In the genomic region with DNA sequence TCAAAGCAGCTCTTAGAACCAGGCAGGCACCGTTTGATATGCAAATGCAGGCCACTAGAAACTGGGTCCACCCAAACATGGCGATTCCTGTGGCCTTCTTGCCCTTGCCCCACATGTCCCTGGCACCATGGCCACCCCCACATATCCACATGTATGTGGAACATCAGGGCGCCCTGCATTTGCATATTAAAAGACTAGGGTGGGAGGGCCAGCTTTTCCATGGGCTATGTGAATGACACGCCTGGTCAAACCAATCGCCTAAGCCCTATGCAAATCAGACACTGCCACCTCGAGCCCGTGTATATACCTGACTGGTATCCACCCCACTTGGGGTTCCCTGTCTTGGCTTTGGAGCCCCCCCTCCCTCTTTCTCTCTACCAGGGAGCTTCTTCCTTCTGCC, we compare ENCODE assay signal across 28 cellular contexts.
A peak's percentile ranks its signal among the peaks of the same experiment; 100 is the strongest.
DNase-seq lines count a peak whose midpoint lies in the region; ATAC-seq and TF ChIP-seq lines count a peak whose summit lies in the region.
"Had no signal": no experiment of that assay in that cellular context is flagged by ENCODE, and none has a peak within 500 bp of the region (broad histone marks: within the 10 kb centered on the region; RNA-seq: fewer than 3 reads in every experiment).

No MANE protein-coding gene starts in this region.

- H3K4me3 ChIP-seq in neural progenitor cell, result no peak overlapping the region
- H3K4me3 ChIP-seq in GM23248, result no peak overlapping the region
- no peak overlapping the region for H3K4me3 ChIP-seq in CD8-positive, alpha-beta memory T cell (ENCODE audit: low read length)
- H3K4me3 ChIP-seq: pancreas, smooth muscle cell had no signal

- no peaks in the 10 kb centered on the region for H4K20me1 ChIP-seq in neural progenitor cell (ENCODE audit: low read depth)
- no peaks in the 10 kb centered on the region for H4K20me1 ChIP-seq in GM23248 (ENCODE audit: insufficient read depth)

- no peaks in the 10 kb centered on the region for H3K79me2 ChIP-seq in neural progenitor cell (ENCODE audit: low read depth)
- no peaks in the 10 kb centered on the region for H3K79me2 ChIP-seq in GM23248 (ENCODE audit: insufficient read depth)

- POLR2A ChIA-PET in CD8-positive, alpha-beta memory T cell (lab: Charles Lee), result no interaction called here

- H3K36me3 Mint-ChIP-seq in T-helper 17 cell (ENCODE audit: low read depth), result peaks cover 7% of the 10 kb centered on the region
- no peaks in the 10 kb centered on the region for H3K36me3 Mint-ChIP-seq in neural progenitor cell
- peaks cover 2 to 17% (median 8%) of the 10 kb centered on the region in 3 donors for H3K36me3 Mint-ChIP-seq in CD8-positive, alpha-beta memory T cell

- H3K27ac ChIP-seq in neural progenitor cell (no peak overlapping the region), GM23248 (no peak overlapping the region)
- H3K27ac ChIP-seq in CD8-positive, alpha-beta memory T cell (ENCODE audit: low read depth, low read length), result no peak overlapping the region

- H3K9ac ChIP-seq in neural progenitor cell (no peak overlapping the region), GM23248 (no peak overlapping the region)

- WGBS in GM23248 (ENCODE audit: low coverage in 1 of 2, low lambda C conversion rate in 2 of 2, missing lambda C conversion rate in 2 of 2), 2 experiments, result 75 to 80% methylated on average over 7 of the region's 7 CpGs

- DNase-seq in NCI-H1417 (lab: John Stamatoyannopoulos, UW) (peak in 2 of 3 experiments; percentile 15 to 39), NCI-H1417 treated with DMSO at 0.1 percent for 48 hours (lab: John Stamatoyannopoulos, UW) (no peak), COLO668 (lab: John Stamatoyannopoulos, UW; ENCODE audit: unreplicated experiment) (peak; percentile 19), T-helper 17 cell (no peak), neural progenitor cell (ENCODE audit: low spot score) (no peak), GM23248 (no peak), DMS79 treated with DMSO at 0.1 percent for 48 hours (lab: John Stamatoyannopoulos, UW) (no peak)
- DNase-seq in CD8-positive, alpha-beta memory T cell, result no peak
- DNase-seq: activated CD8-positive, alpha-beta memory T cell treated with anti-CD3 and anti-CD28 coated beads, Interleukin-2, amount 50 U/mL, for 48 hours; activated CD8-positive, alpha-beta T cell treated with anti-CD3 and anti-CD28 coated beads for 36 hours; activated naive CD4-positive, alpha-beta T cell treated with anti-CD3 and anti-CD28 coated beads for 36 hours; CD4-positive, alpha-beta T cell; foreskin fibroblast; kidney glomerular epithelial cell; mammary epithelial cell; MV-4-11; NCI-H146; NCI-H2171 treated with DMSO at 0.1 percent for 48 hours; NCI-H524 treated with DMSO at 0.1 percent for 48 hours; nephron progenitor cell; SHP77; stimulated activated CD4-positive, alpha-beta T cell treated with anti-CD3 and anti-CD28 coated beads, Interleukin-1b, Interleukin-23, amount 100 ng/mL, for 48 hours; stimulated activated naive CD4-positive, alpha-beta T cell treated with Interleukin-2 at 50 U/mL for 16 hours had no signal

- H2AFZ ChIP-seq in neural progenitor cell (replicated peaks) (no peak overlapping the region), GM23248 (no peak overlapping the region)

- H3K27me3 Mint-ChIP-seq in T-helper 17 cell (peaks cover 8% of the 10 kb centered on the region), neural progenitor cell (ENCODE audit: insufficient read depth, low read depth) (peaks cover 17% of the 10 kb centered on the region)
- H3K27me3 Mint-ChIP-seq in CD8-positive, alpha-beta memory T cell, result peaks cover 0 to 8% of the 10 kb centered on the region in 2 donors
- H3K27me3 Mint-ChIP-seq: activated CD8-positive, alpha-beta T cell treated with anti-CD3 and anti-CD28 coated beads for 36 hours; CD4-positive, alpha-beta T cell; central memory CD8-positive, alpha-beta T cell had no signal

- H3K27me3 ChIP-seq in neural progenitor cell, result no peaks in the 10 kb centered on the region
- peaks cover 18% of the 10 kb centered on the region for H3K27me3 ChIP-seq in GM23248 (replicated peaks; ENCODE audit: insufficient read depth)
- no peaks in the 10 kb centered on the region for H3K27me3 ChIP-seq in CD8-positive, alpha-beta memory T cell (ENCODE audit: insufficient read depth, low read length, poor library complexity, severe bottlenecking)
- H3K27me3 ChIP-seq: pancreas had no signal

- peaks cover 12% of the 10 kb centered on the region for H3F3A ChIP-seq in neural progenitor cell (ENCODE audit: low read depth)
- no peaks in the 10 kb centered on the region for H3F3A ChIP-seq in GM23248 (ENCODE audit: insufficient read depth)

- no peak overlapping the region for H3K4me2 ChIP-seq in neural progenitor cell
- no peak overlapping the region for H3K4me2 ChIP-seq in GM23248 (ENCODE audit: unreplicated experiment)
- H3K4me2 ChIP-seq: smooth muscle cell had no signal

- H3K27ac Mint-ChIP-seq in T-helper 17 cell (peak overlapping the region; percentile 2), neural progenitor cell (no peak overlapping the region)
- no peak overlapping the region for H3K27ac Mint-ChIP-seq in CD8-positive, alpha-beta memory T cell
- H3K27ac Mint-ChIP-seq: activated CD8-positive, alpha-beta T cell treated with anti-CD3 and anti-CD28 coated beads for 36 hours; activated naive CD4-positive, alpha-beta T cell treated with anti-CD3 and anti-CD28 coated beads for 36 hours; CD4-positive, alpha-beta T cell; dendritic cell treated with granulocyte-macrophage colony-stimulating factor and Interleukin-4, amounts not matched to agents 40 ng/mL and 50 ng/mL, for 4 days; nephron progenitor cell had no signal

- CTCF ChIA-PET in CD8-positive, alpha-beta memory T cell (lab: Charles Lee), result no interaction called here

- H3K9me3 ChIP-seq in T-helper 17 cell (ENCODE audit: control insufficient read depth, low read length, poor library complexity, severe bottlenecking) (no peaks in the 10 kb centered on the region), neural progenitor cell (ENCODE audit: low read depth) (no peaks in the 10 kb centered on the region), GM23248 (ENCODE audit: low read depth) (no peaks in the 10 kb centered on the region)
- no peaks in the 10 kb centered on the region for H3K9me3 ChIP-seq in CD8-positive, alpha-beta memory T cell (ENCODE audit: low read length)
- H3K9me3 ChIP-seq: pancreas had no signal

- H3K9me2 ChIP-seq in GM23248 (ENCODE audit: insufficient read depth), result no peaks in the 10 kb centered on the region

- peaks cover 10% of the 10 kb centered on the region for H3K9me3 Mint-ChIP-seq in neural progenitor cell
- peaks cover 0 to 8% (median 6%) of the 10 kb centered on the region in 5 donors for H3K9me3 Mint-ChIP-seq in CD8-positive, alpha-beta memory T cell
- H3K9me3 Mint-ChIP-seq: central memory CD8-positive, alpha-beta T cell had no signal

- no peak for TF ChIP-seq CTCF in neural progenitor cell (IDR thresholded peaks at IDR 0.05)

- peaks cover 17% of the 10 kb centered on the region for H3K4me1 ChIP-seq in neural progenitor cell
- H3K4me1 ChIP-seq in GM23248 (ENCODE audit: insufficient read depth), result no peaks in the 10 kb centered on the region
- no peaks in the 10 kb centered on the region for H3K4me1 ChIP-seq in CD8-positive, alpha-beta memory T cell (ENCODE audit: insufficient read depth, low read length)
- H3K4me1 ChIP-seq: pancreas had no signal

- no peak for ATAC-seq in T-helper 17 cell
- ATAC-seq: activated CD8-positive, alpha-beta T cell treated with anti-CD3 and anti-CD28 coated beads for 36 hours; Panc1 had no signal

- in situ Hi-C loops in GM23248 (cut with MboI), result no loop called here

- H3K4me1 Mint-ChIP-seq in T-helper 17 cell (no peaks in the 10 kb centered on the region), neural progenitor cell (peaks cover 32% of the 10 kb centered on the region)
- H3K4me1 Mint-ChIP-seq in CD8-positive, alpha-beta memory T cell, result peaks cover 0 to 11% (median 7%) of the 10 kb centered on the region in 3 donors

- no peak overlapping the region for H3K4me3 Mint-ChIP-seq in T-helper 17 cell
- peak overlapping the region; percentile 7 for H3K4me3 Mint-ChIP-seq in neural progenitor cell
- no peak overlapping the region for H3K4me3 Mint-ChIP-seq in CD8-positive, alpha-beta memory T cell
- H3K4me3 Mint-ChIP-seq: activated CD8-positive, alpha-beta T cell treated with anti-CD3 and anti-CD28 coated beads for 36 hours; activated naive CD4-positive, alpha-beta T cell treated with anti-CD3 and anti-CD28 coated beads for 36 hours; CD4-positive, alpha-beta T cell; central memory CD8-positive, alpha-beta T cell; dendritic cell treated with granulocyte-macrophage colony-stimulating factor and Interleukin-4, amounts not matched to agents 40 ng/mL and 50 ng/mL, for 4 days; nephron progenitor cell had no signal

- no peaks in the 10 kb centered on the region for H3K36me3 ChIP-seq in neural progenitor cell
- H3K36me3 ChIP-seq in GM23248 (ENCODE audit: low read depth), result no peaks in the 10 kb centered on the region
- H3K36me3 ChIP-seq in CD8-positive, alpha-beta memory T cell (ENCODE audit: insufficient read depth, low read length), result no peaks in the 10 kb centered on the region
- H3K36me3 ChIP-seq: pancreas had no signal

Comparison
In these comparisons a context has a peak if more than half of its experiments do, and no peak if none do; other contexts are left out.
1. DNase-seq: peak in NCI-H1417 (2 of 3) and COLO668 (single experiment); none in NCI-H1417 treated with DMSO at 0.1 percent for 48 hours (single experiment), T-helper 17 cell (0 of 3), neural progenitor cell (single experiment), GM23248 (single experiment), CD8-positive, alpha-beta memory T cell (0 of 5) and DMS79 treated with DMSO at 0.1 percent for 48 hours (single experiment).